ENCODE assay signal across 10 cellular contexts in genomic region chr6:87373377-87373776, GRCh38. TPM values are rescaled to one million over a fixed set of nuclear protein-coding genes. Genes with fewer than 3 reads are reported as not detected.
"Had no signal": no experiment of that assay in that cellular context is flagged by ENCODE, and none has a peak within 500 bp of the region (broad histone marks: within the 10 kb centered on the region; RNA-seq: fewer than 3 reads in every experiment).

No MANE protein-coding gene starts in this region.

- DNase-seq: IMR-90, KBM-7, KG1 had no signal

- FAIRE-seq: HepG2, HTR-8/SVneo had no signal

- ATAC-seq: HepG2 had no signal

- H3K9ac ChIP-seq: KMS-11 had no signal

- H3K27ac ChIP-seq: HL-60, KMS-11 had no signal

- H3K4me2 ChIP-seq: KMS-11 had no signal

RNA-seq across cellular contexts. Expression of gene C6orf163, which starts 28.8 kb away (rescaled TPM):
- total RNA-seq: HT-29 had no signal

RNA-seq across cellular contexts. Expression of gene CFAP206, which starts 34.4 kb away (rescaled TPM):
- total RNA-seq: HepG2, HT-29, HT1080 had no signal
- polyA plus RNA-seq: HepG2, IgD-negative memory B cell had no signal

RNA-seq across cellular contexts. Expression of gene GJB7, which starts 44.3 kb away (rescaled TPM):
- total RNA-seq: HepG2, HT-29, HT1080, IMR-90 had no signal
- polyA plus RNA-seq: HepG2, IgD-negative memory B cell, IMR-90 had no signal
